Comparison of ENCODE assay signal across 1 cellular context in the genomic region with DNA sequence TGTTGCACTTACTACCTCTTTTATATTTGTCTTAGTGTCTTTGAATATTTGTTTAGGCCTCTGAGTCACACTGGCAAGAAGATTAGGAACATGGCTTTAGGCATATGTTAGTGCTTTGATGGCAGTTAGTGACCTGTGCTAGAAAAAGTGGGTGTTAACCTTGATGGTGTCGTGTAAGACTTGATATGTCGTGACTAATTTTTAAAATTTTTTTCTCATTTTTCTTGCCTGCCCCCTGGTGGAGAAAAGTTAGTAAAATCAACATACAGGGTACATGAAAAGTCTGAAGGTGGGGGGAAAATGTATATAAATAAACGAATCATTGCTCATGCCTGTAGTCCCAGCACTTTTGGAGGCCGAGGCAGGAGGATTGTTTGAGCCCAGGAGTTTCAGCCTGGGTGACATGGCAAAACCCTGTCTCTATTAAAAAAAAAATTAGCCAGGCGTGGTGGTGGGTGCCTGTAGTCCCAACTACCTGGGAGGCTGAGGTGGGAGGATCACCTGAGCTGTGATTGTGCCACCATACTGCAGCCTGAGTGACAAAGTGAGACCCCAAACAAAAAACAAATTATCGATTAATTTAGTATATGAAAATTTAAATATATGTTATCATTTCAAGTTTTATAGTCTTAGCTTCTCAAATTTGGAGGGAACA.
TF ChIP-seq lines count a peak whose summit lies in the region.

No MANE protein-coding gene starts in this region.

TF ChIP-seq in HCT116, 20 proteins besides CTCF, POLR2A, EP300 and RAD21 (continued from another document):
- TF ChIP-seq, protein P1, sequence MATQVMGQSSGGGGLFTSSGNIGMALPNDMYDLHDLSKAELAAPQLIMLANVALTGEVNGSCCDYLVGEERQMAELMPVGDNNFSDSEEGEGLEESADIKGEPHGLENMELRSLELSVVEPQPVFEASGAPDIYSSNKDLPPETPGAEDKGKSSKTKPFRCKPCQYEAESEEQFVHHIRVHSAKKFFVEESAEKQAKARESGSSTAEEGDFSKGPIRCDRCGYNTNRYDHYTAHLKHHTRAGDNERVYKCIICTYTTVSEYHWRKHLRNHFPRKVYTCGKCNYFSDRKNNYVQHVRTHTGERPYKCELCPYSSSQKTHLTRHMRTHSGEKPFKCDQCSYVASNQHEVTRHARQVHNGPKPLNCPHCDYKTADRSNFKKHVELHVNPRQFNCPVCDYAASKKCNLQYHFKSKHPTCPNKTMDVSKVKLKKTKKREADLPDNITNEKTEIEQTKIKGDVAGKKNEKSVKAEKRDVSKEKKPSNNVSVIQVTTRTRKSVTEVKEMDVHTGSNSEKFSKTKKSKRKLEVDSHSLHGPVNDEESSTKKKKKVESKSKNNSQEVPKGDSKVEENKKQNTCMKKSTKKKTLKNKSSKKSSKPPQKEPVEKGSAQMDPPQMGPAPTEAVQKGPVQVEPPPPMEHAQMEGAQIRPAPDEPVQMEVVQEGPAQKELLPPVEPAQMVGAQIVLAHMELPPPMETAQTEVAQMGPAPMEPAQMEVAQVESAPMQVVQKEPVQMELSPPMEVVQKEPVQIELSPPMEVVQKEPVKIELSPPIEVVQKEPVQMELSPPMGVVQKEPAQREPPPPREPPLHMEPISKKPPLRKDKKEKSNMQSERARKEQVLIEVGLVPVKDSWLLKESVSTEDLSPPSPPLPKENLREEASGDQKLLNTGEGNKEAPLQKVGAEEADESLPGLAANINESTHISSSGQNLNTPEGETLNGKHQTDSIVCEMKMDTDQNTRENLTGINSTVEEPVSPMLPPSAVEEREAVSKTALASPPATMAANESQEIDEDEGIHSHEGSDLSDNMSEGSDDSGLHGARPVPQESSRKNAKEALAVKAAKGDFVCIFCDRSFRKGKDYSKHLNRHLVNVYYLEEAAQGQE (IDR thresholded peaks at IDR 0.05; ENCODE audit: low read depth) = no peak
- no peak for TF ChIP-seq ELF1 (IDR thresholded peaks at IDR 0.05; ENCODE audit: borderline replicate concordance, low read depth)
- no peak for TF ChIP-seq SRF (IDR thresholded peaks at IDR 0.05; ENCODE audit: low read depth)
